ENCODE assay signal across 4 cellular contexts in the genomic region with DNA sequence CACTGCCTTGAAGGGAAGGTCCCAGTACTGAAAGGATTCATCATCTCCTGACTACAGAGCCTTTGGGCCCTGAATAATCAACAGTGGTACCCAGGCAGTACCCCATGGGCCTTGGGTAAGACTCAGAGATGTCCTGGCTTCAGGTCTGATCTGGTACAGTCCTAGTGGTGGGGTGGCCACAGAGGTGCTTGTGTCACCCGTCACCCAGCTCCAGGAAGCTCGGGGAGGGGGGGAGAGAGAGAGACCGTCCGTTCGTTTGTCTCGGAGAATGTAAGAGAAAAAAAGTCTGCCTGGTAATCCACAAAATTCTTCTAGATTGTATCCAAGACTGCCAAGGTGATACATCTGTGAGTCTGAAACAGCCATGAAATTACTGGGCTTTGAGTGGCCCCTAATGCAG.
"Had no signal": no experiment of that assay in that cellular context is flagged by ENCODE, and none has a peak within 500 bp of the region (broad histone marks: within the 10 kb centered on the region; RNA-seq: fewer than 3 reads in every experiment).

No MANE protein-coding gene starts in this region.

- H3K4me1 Mint-ChIP-seq: GM23338 had no signal

- H3K4me3 Mint-ChIP-seq: GM23338, H9 had no signal

- DNase-seq: H9, HCEC 1CT, IMR-90 had no signal

- H3K27ac Mint-ChIP-seq: GM23338, H9 had no signal
